In genomic region chr2:195642027-195642676, GRCh38 we compare ENCODE assay signal across 25 cellular contexts. TPM values are rescaled to one million over a fixed set of nuclear protein-coding genes. Genes with fewer than 3 reads are reported as not detected.
DNase-seq lines count a peak whose midpoint lies in the region; ATAC-seq and TF ChIP-seq lines count a peak whose summit lies in the region.
"Had no signal": no experiment of that assay in that cellular context is flagged by ENCODE, and none has a peak within 500 bp of the region (broad histone marks: within the 10 kb centered on the region; RNA-seq: fewer than 3 reads in every experiment).

No MANE protein-coding gene starts in this region.

- H3K27me3 Mint-ChIP-seq in GM23338 (ENCODE audit: insufficient read depth, low read depth, poor library complexity) (peaks cover 2% of the 10 kb centered on the region), WTC11 (ENCODE audit: low read depth) (no peaks in the 10 kb centered on the region; the same call in 1 of the 2 replicates)
- H3K27me3 Mint-ChIP-seq: activated naive CD4-positive, alpha-beta T cell treated with anti-CD3 and anti-CD28 coated beads, Interleukin-2, amount 50 U/mL, for 24 hours; CD4-positive, CD25-positive, alpha-beta regulatory T cell had no signal

- H3K4me2 ChIP-seq in GM23338 (peak overlapping the region; percentile 4; the same call in 1 of the 2 replicates), mesendoderm (ENCODE audit: low read length) (no peak overlapping the region)
- H3K4me2 ChIP-seq: SK-N-SH had no signal

- peaks cover 32% of the 10 kb centered on the region for H3K4me1 Mint-ChIP-seq in GM23338
- H3K4me1 Mint-ChIP-seq in WTC11 = peaks cover 37% of the 10 kb centered on the region

- H3K9ac ChIP-seq in mesendoderm (ENCODE audit: low read length) = no peak overlapping the region
- H3K9ac ChIP-seq: SK-N-SH had no signal

- H3K23ac ChIP-seq in mesendoderm (ENCODE audit: low read length) = no peak overlapping the region

- no peaks in the 10 kb centered on the region for H4K20me1 ChIP-seq in GM23338 (replicated peaks; ENCODE audit: insufficient read depth)

- POLR2A ChIA-PET in WTC11 (lab: Charles Lee) = no interaction called here

- H3K36me3 Mint-ChIP-seq in GM23338 (ENCODE audit: low read depth) = peaks cover 15% of the 10 kb centered on the region
- H3K36me3 Mint-ChIP-seq in WTC11 = peaks cover 12% of the 10 kb centered on the region
- H3K36me3 Mint-ChIP-seq: CD4-positive, CD25-positive, alpha-beta regulatory T cell had no signal

- H3K9me3 Mint-ChIP-seq in GM23338 (no peaks in the 10 kb centered on the region), WTC11 (peaks cover 4% of the 10 kb centered on the region)
- H3K9me3 Mint-ChIP-seq: activated naive CD4-positive, alpha-beta T cell treated with anti-CD3 and anti-CD28 coated beads, Interleukin-2, amount 50 U/mL, for 24 hours; activated T-helper 1 cell treated with anti-CD3 and anti-CD28 coated beads, Interleukin-12 subunit alpha, Interleukin-12 subunit beta, Interleukin-2, Interleukin-4 antibody, amounts not matched to agents 30 ng/mL and 10 ng/mL and 1 ng/mL, durations not matched to agents 14 hours and 24 hours and 36 hours had no signal

- peak overlapping the region; percentile 74 for H2BK15ac ChIP-seq in mesendoderm (replicated peaks; ENCODE audit: low read depth)

- no peak overlapping the region for H3K18ac ChIP-seq in mesendoderm (ENCODE audit: low read length)

- no peaks in the 10 kb centered on the region; the same call in 1 of the 2 replicates for H3F3A ChIP-seq in GM23338 (replicated peaks; ENCODE audit: low read depth)

- ATAC-seq in GM23338 (no peak), WTC11 (no peak)
- ATAC-seq: gastrocnemius medialis, HCT116 had no signal

- H4K8ac ChIP-seq in mesendoderm (ENCODE audit: low read depth, low read length) = no peak overlapping the region

- H3K79me2 ChIP-seq in GM23338 (replicated peaks; ENCODE audit: insufficient read depth) (peaks cover 22% of the 10 kb centered on the region), mesendoderm (ENCODE audit: control insufficient read depth, insufficient read depth, low read length) (no peaks in the 10 kb centered on the region)

- no CpG with 5 or more reads among the region's 5 CpGs for WGBS in mesendoderm (ENCODE audit: extremely low coverage, insufficient coverage, low lambda C conversion rate)

- H2AFZ ChIP-seq in GM23338 = no peak overlapping the region

- no peak overlapping the region for H2BK5ac ChIP-seq in mesendoderm (ENCODE audit: low read length)

- H3K4me1 ChIP-seq in GM23338 (ENCODE audit: insufficient read depth) = peaks cover 36% of the 10 kb centered on the region
- peaks cover 2% of the 10 kb centered on the region for H3K4me1 ChIP-seq in mesendoderm (ENCODE audit: control insufficient read depth, low read depth, low read length)
- H3K4me1 ChIP-seq: gastrocnemius medialis had no signal

- no peak overlapping the region for H2BK120ac ChIP-seq in mesendoderm (ENCODE audit: low read depth, low read length)

- DNase-seq in AML-193 (lab: John Stamatoyannopoulos, UW) (peak; percentile 45 to 48), GM23338 (ENCODE audit: low spot score) (no peak), WTC11 (ENCODE audit: low spot score) (no peak), mesendoderm (no peak), cerebellum (ENCODE audit: low spot score) (no peak), COLO829 (ENCODE audit: low spot score) (no peak), activated gamma-delta T cell (lab: John Stamatoyannopoulos, UW) (no peak), NCI-H2029 treated with DMSO at 0.1 percent for 48 hours (lab: John Stamatoyannopoulos, UW) (no peak)
- DNase-seq: activated CD4-positive, alpha-beta T cell treated with anti-CD3 and anti-CD28 coated beads, Interleukin-2, amount 50 U/mL, for 4 hours; CD4-positive, CD25-positive, alpha-beta regulatory T cell; EL; esophagus squamous epithelium; gastrocnemius medialis; hippocampal formation; MG63; NCI-H2171 treated with DMSO at 0.1 percent for 48 hours; NCI-H69; RPMI8226; SK-N-SH had no signal

- H3K27ac Mint-ChIP-seq in GM23338 (no peak overlapping the region; the same call in 1 of the 2 replicates), WTC11 (peak overlapping the region; percentile 78)
- H3K27ac Mint-ChIP-seq: activated naive CD4-positive, alpha-beta T cell treated with anti-CD3 and anti-CD28 coated beads, Interleukin-2, amount 50 U/mL, for 24 hours; activated T-helper 1 cell treated with anti-CD3 and anti-CD28 coated beads, Interleukin-12 subunit alpha, Interleukin-12 subunit beta, Interleukin-2, Interleukin-4 antibody, amounts not matched to agents 30 ng/mL and 10 ng/mL and 1 ng/mL, durations not matched to agents 14 hours and 24 hours and 36 hours had no signal

- no peaks in the 10 kb centered on the region for H3K9me2 ChIP-seq in GM23338 (ENCODE audit: insufficient read depth)
- H3K9me2 ChIP-seq: SK-N-SH had no signal

- H3K79me1 ChIP-seq in mesendoderm (ENCODE audit: low read length) = no peaks in the 10 kb centered on the region

- no peak overlapping the region for H3K4me3 Mint-ChIP-seq in GM23338
- no peak overlapping the region for H3K4me3 Mint-ChIP-seq in WTC11
- H3K4me3 Mint-ChIP-seq: activated naive CD4-positive, alpha-beta T cell treated with anti-CD3 and anti-CD28 coated beads, Interleukin-2, amount 50 U/mL, for 24 hours; activated T-helper 1 cell treated with anti-CD3 and anti-CD28 coated beads, Interleukin-12 subunit alpha, Interleukin-12 subunit beta, Interleukin-2, Interleukin-4 antibody, amounts not matched to agents 30 ng/mL and 10 ng/mL and 1 ng/mL, durations not matched to agents 14 hours and 24 hours and 36 hours; CD4-positive, CD25-positive, alpha-beta regulatory T cell had no signal

- TF ChIP-seq CTCF in GM23338 (conservative IDR thresholded peaks at IDR 0.05; ENCODE audit: low read depth in 2 of 2) (no peak), WTC11 (IDR thresholded peaks at IDR 0.05) (no peak)

- CTCF ChIA-PET in WTC11 (lab: Charles Lee) = no interaction called here

- H3K36me3 ChIP-seq in GM23338 (ENCODE audit: insufficient read depth) (peaks cover 4% of the 10 kb centered on the region; the same call in 1 of the 2 replicates), mesendoderm (ENCODE audit: control insufficient read depth, insufficient read depth, low read length) (no peaks in the 10 kb centered on the region)
- H3K36me3 ChIP-seq: esophagus squamous epithelium, gastrocnemius medialis, MG63, neutrophil had no signal

- H4K5ac ChIP-seq in mesendoderm (ENCODE audit: low read length) = no peak overlapping the region

- peak overlapping the region; percentile 68; the same call in 1 of the 2 replicates for H3K27ac ChIP-seq in GM23338 (ENCODE audit: low read depth)
- no peak overlapping the region for H3K27ac ChIP-seq in mesendoderm (ENCODE audit: low read depth, low read length)
- H3K27ac ChIP-seq: coronary artery, esophagus squamous epithelium, gastrocnemius medialis, neutrophil, skin epidermis had no signal

- no peaks in the 10 kb centered on the region for H3K27me3 ChIP-seq in GM23338 (ENCODE audit: insufficient read depth)
- H3K27me3 ChIP-seq in mesendoderm (ENCODE audit: insufficient read depth, low read length, poor library complexity) = no peaks in the 10 kb centered on the region
- H3K27me3 ChIP-seq: gastrocnemius medialis, MG63, neutrophil had no signal

- H3K4ac ChIP-seq in mesendoderm (ENCODE audit: low read depth, low read length) = no peak overlapping the region

- no peak overlapping the region for H2AK5ac ChIP-seq in mesendoderm (ENCODE audit: low read length)

- H3K56ac ChIP-seq in mesendoderm (ENCODE audit: low read length) = no peak overlapping the region

- H3K4me3 ChIP-seq in GM23338 (no peak overlapping the region), mesendoderm (ENCODE audit: low read length) (no peak overlapping the region)
- H3K4me3 ChIP-seq: coronary artery, esophagus squamous epithelium, gastrocnemius medialis, MG63, skin epidermis had no signal

TF ChIP-seq in GM23338, 12 proteins besides CTCF, POLR2A, EP300 and RAD21 (continues in another document):
- TF ChIP-seq NANOG (IDR thresholded peaks at IDR 0.05; ENCODE audit: borderline replicate concordance) (no peak), CREB1 (CRISPR knock-in tag; IDR thresholded peaks at IDR 0.05; ENCODE audit: low read depth) (no peak), ETS1 (IDR thresholded peaks at IDR 0.05) (no peak), POLR2AphosphoS5 (IDR thresholded peaks at IDR 0.05; ENCODE audit: low read depth) (no peak), ZNF114 (CRISPR knock-in tag; IDR thresholded peaks at IDR 0.05) (no peak), STAT1 (IDR thresholded peaks at IDR 0.05; ENCODE audit: unreplicated experiment) (no peak), ZNF331 (CRISPR knock-in tag; IDR thresholded peaks at IDR 0.05; ENCODE audit: low read depth) (no peak)

TF ChIP-seq in WTC11, 78 proteins besides CTCF, POLR2A, EP300 and RAD21:
- no peak for TF ChIP-seq TP53 (CRISPR knock-in tag; IDR thresholded peaks at IDR 0.05)
- TF ChIP-seq TCF7 (CRISPR knock-in tag; IDR thresholded peaks at IDR 0.05; ENCODE audit: low read depth) = no peak
- no peak for TF ChIP-seq SOX15 (CRISPR knock-in tag; IDR thresholded peaks at IDR 0.05)
- no peak for TF ChIP-seq NFE2L1 (CRISPR knock-in tag; IDR thresholded peaks at IDR 0.05)

RNA-seq across cellular contexts. Expression of gene SLC39A10, which starts 14.9 kb away (rescaled TPM):
- 261 and 263 TPM in 2 replicates for total RNA-seq in GM23338 (2014; rRNA removed; shearing (Covaris generic))
- polyA plus RNA-seq in GM23338 (2016; fragmentation: Nextera tagmentation; extraction: Ambion mirVana) = 344 and 356 TPM in 2 replicates
- 141 to 167 TPM (median 144 TPM) in 3 replicates for total RNA-seq in WTC11 (2021)
- 39.6 TPM for polyA plus RNA-seq in mesendoderm (2013, experiment 1 of 2)
- 38.8 TPM for polyA plus RNA-seq in mesendoderm (2013, experiment 2 of 2)
- total RNA-seq in cerebellum = 104 TPM

Comparison
In these comparisons a context has a peak if more than half of its experiments do, and no peak if none do; other contexts are left out.
1. DNase-seq: peak in AML-193 (2 of 2); none in GM23338 (single experiment), WTC11 (single experiment), mesendoderm (single experiment), cerebellum (single experiment), COLO829 (single experiment), activated gamma-delta T cell (single experiment) and NCI-H2029 treated with DMSO at 0.1 percent for 48 hours (single experiment).